ENCODE assay signal across 26 cellular contexts in the genomic region with DNA sequence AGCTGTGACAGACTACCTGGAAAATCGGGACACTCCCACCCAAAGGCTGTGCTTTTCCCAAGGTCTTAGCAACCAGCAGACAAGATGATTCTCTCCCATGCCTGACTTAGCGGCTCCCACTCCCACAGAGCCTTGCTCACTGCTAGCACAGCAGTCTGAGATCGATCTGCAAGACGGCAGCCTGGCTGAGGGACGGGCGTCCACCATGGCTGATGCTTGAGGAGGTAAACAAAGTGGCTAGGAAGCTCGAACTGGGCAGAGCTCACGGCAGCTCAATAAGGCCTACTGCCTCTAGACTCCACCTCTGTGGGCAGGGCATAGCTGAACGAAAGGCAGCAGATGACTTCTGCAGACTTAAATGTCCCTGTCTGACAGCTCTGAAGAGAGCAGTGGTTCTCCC.
"Had no signal": no experiment of that assay in that cellular context is flagged by ENCODE, and none has a peak within 500 bp of the region (broad histone marks: within the 10 kb centered on the region; RNA-seq: fewer than 3 reads in every experiment).

No MANE protein-coding gene starts in this region.

- H3K4me1 ChIP-seq: stomach, suprapubic skin, testis, thyroid gland, tibial artery, tibial nerve, transverse colon, upper lobe of left lung, upper lobe of right lung, uterus, vagina had no signal

- ATAC-seq: stimulated activated effector memory CD8-positive, alpha-beta T cell treated with anti-CD3 and anti-CD28 coated beads, Interleukin-12 subunit alpha, Interleukin-12 subunit beta, amount 100 ng/mL, for 72 hours; stimulated activated memory B cell treated with anti-CD40 and anti-IgM and Interleukin-4, amounts not matched to agents 10 μg/mL and 1 μg/mL and 100 μg/mL, for 72 hours; stimulated activated naive B cell treated with anti-CD40 and anti-IgM and Interleukin-4, amounts not matched to agents 10 μg/mL and 1 μg/mL and 100 μg/mL, for 72 hours; stimulated activated naive CD8-positive, alpha-beta T cell treated with anti-CD3 and anti-CD28 coated beads, Interleukin-15, amount 100 ng/mL, for 72 hours; stimulated activated naive CD8-positive, alpha-beta T cell treated with anti-CD3 and anti-CD28 coated beads, Interleukin-15, Interleukin-2, amounts not matched to agents 100 U/mL and 50 U/mL, for 24 hours; upper lobe of right lung had no signal

- H3K9me3 ChIP-seq: stomach, suprapubic skin, testis, thoracic aorta, thyroid gland, tibial artery, tibial nerve, transverse colon, upper lobe of left lung, upper lobe of right lung, uterus, vagina had no signal

- H3K36me3 ChIP-seq: stomach, suprapubic skin, thoracic aorta, thyroid gland, tibial artery, tibial nerve, transverse colon, upper lobe of left lung, upper lobe of right lung, uterus, vagina had no signal

- H3K27ac ChIP-seq: stomach, suprapubic skin, testis, thoracic aorta, thyroid gland, tibial artery, tibial nerve, transverse colon, upper lobe of left lung, upper lobe of right lung, uterus, vagina had no signal

- H3K4me3 ChIP-seq: stomach, suprapubic skin, testis, thoracic aorta, thyroid gland, tibial artery, tibial nerve, transverse colon, upper lobe of left lung, upper lobe of right lung, uterus, vagina had no signal

- DNase-seq: stimulated activated CD4-positive, alpha-beta T cell treated with anti-CD3 and anti-CD28 coated beads, Interleukin-2, amount 100 ng/mL, for 48 hours; stimulated activated CD4-positive, alpha-beta T cell treated with anti-CD3 and anti-CD28 coated beads, Interleukin-4, amount 100 ng/mL, for 1 hour; stimulated activated CD4-positive, alpha-beta T cell treated with anti-CD3 and anti-CD28 coated beads, Interleukin-4, amount 100 ng/mL, for 24 hours; stimulated activated CD4-positive, alpha-beta T cell treated with anti-CD3 and anti-CD28 coated beads, Interleukin-4, amount 100 ng/mL, for 4 hours; stimulated activated CD8-positive, alpha-beta memory T cell treated with anti-CD3 and anti-CD28 coated beads, Interleukin-4, amount 100 ng/mL, for 48 hours; stimulated activated naive B cell treated with anti-CD40 and anti-IgM and Interleukin-4, amounts not matched to agents 10 μg/mL and 1 μg/mL and 100 μg/mL, for 72 hours; stimulated activated naive CD4-positive, alpha-beta T cell; stimulated activated naive CD4-positive, alpha-beta T cell treated with Interleukin-2 at 50 U/mL for 16 hours; stimulated activated naive CD8-positive, alpha-beta T cell treated with anti-CD3 and anti-CD28 coated beads, Interleukin-15, amount 100 ng/mL, for 72 hours; stimulated activated naive CD8-positive, alpha-beta T cell treated with anti-CD3 and anti-CD28 coated beads, Interleukin-15, Interleukin-2, amounts not matched to agents 100 U/mL and 50 U/mL, for 24 hours; stomach; substantia nigra; testis; thyroid gland; tibial artery; transverse colon; trophoblast cell; upper lobe of left lung; upper lobe of right lung; uterus had no signal

- H3K27me3 ChIP-seq: stomach, suprapubic skin, testis, thyroid gland, tibial artery, tibial nerve, transverse colon, upper lobe of left lung, upper lobe of right lung, uterus, vagina had no signal
